Comparison of ENCODE assay signal across 8 cellular contexts in genomic region chr1:198699167-198700015, GRCh38.
DNase-seq lines count a peak whose midpoint lies in the region; ATAC-seq and TF ChIP-seq lines count a peak whose summit lies in the region.

No MANE protein-coding gene starts in this region.

- no peaks in the 10 kb centered on the region for H3K27me3 ChIP-seq in neutrophil
- H3K27me3 ChIP-seq in transverse colon = peaks cover 5% of the 10 kb centered on the region

- ATAC-seq in esophagus mucosa = peak; percentile 83
- no peak for ATAC-seq in HG03571 (IDR thresholded peaks at IDR 0.05; ENCODE audit: unreplicated experiment)

- H3K4me3 ChIP-seq in neutrophil (ENCODE audit: low read depth in 1 of 2, low read length in 1 of 2) (no peak overlapping the region), transverse colon (no peak overlapping the region)

- peaks cover 87% of the 10 kb centered on the region for H3K36me3 ChIP-seq in neutrophil
- no peaks in the 10 kb centered on the region for H3K36me3 ChIP-seq in transverse colon

- H3K27ac ChIP-seq in neutrophil = peak overlapping the region; percentile 60
- H3K27ac ChIP-seq in transverse colon = no peak overlapping the region

- intact Hi-C loops in transverse colon (cut with DNase I; ENCODE audit: low total_unique reads) = no loop called here

- no peak for TF ChIP-seq EP300 in transverse colon (IDR thresholded peaks at IDR 0.05; ENCODE audit: low read depth)

- WGBS in transverse colon (ENCODE audit: low coverage in 1 of 2), 2 donors = 39% methylated on average over 13 of the region's 13 CpGs; no CpG with 5 or more reads in 1 of the 2 donors

- peaks cover 0 to 2% of the 10 kb centered on the region in 2 experiments for H3K4me1 ChIP-seq in neutrophil (ENCODE audit: control insufficient read depth in 1 of 2, insufficient read depth in 1 of 2, low read depth in 1 of 2, low read length in 1 of 2)
- H3K4me1 ChIP-seq in transverse colon = no peaks in the 10 kb centered on the region

- H3K9me3 ChIP-seq in neutrophil (no peaks in the 10 kb centered on the region), transverse colon (no peaks in the 10 kb centered on the region)

- in situ Hi-C loops in transverse colon (cut with MboI; ENCODE audit: low pct_ligation_motif_present in 1 of 4, low pct_unique_long_range_greater_than_20kb in 1 of 4, low sequenced_read_pairs in 3 of 4) = loop anchor here in 1 of 4 donors (25.0 kb wide), 1 partner anchor 537 kb away; the partner anchor contains the start of gene NEK7

- TF ChIP-seq POLR2A in transverse colon (IDR thresholded peaks at IDR 0.05) = no peak

- DNase-seq in NCI-H345 (lab: John Stamatoyannopoulos, UW) (peak; percentile 68), activated T-cell treated with anti-CD3 and anti-CD28 coated beads for 4 hours (peak; percentile 72), transverse colon (peak; percentile 58), NCI-H187 treated with DMSO at 0.1 percent for 48 hours (lab: John Stamatoyannopoulos, UW) (no peak)

- TF ChIP-seq CTCF in GM12873 (IDR thresholded peaks at IDR 0.05; ENCODE audit: insufficient read depth, low read depth, low read length, missing control alignments) = peak; percentile 37
- peak; percentile 26 for TF ChIP-seq CTCF in neutrophil (IDR thresholded peaks at IDR 0.05)
- peak; percentile 40 to 64 (median 53) for TF ChIP-seq CTCF in transverse colon (IDR thresholded peaks at IDR 0.05)
